ENCODE assay signal across 8 cellular contexts in genomic region chr3:179322481-179323196, GRCh38. TPM values are rescaled to one million over a fixed set of nuclear protein-coding genes. Genes with fewer than 3 reads are reported as not detected.
DNase-seq lines count a peak whose midpoint lies in the region; ATAC-seq and TF ChIP-seq lines count a peak whose summit lies in the region.

Gene ZNF639 (plus strand): TSS chr3:179323031. CDS start chr3:179328294, 5,263 bp downstream.

- peak within 1 kb of the TSS; percentile 85 for H3K4me3 Mint-ChIP-seq in activated naive CD8-positive, alpha-beta T cell treated with anti-CD3 and anti-CD28 coated beads, Interleukin-2, amount 50 U/mL, for 24 hours
- peak within 1 kb of the TSS; percentile 84 for H3K4me3 Mint-ChIP-seq in progenitor cell of endocrine pancreas (ENCODE audit: low read depth)

- H3K27me3 ChIP-seq in heart left ventricle (no peaks in the 10 kb centered on the region), upper lobe of right lung (no peaks in the 10 kb centered on the region)

- H3K9me3 ChIP-seq in heart left ventricle (no peaks in the 10 kb centered on the region), upper lobe of right lung (no peaks in the 10 kb centered on the region)

- intact Hi-C loops in heart left ventricle (cut with DNase I) (loop anchor here in 8 of 10 donors (1.0 to 10.0 kb wide), 10 partner anchors 24 to 250 kb away; partner anchors contain the start of genes MFN1 (in 4 of the 8), PIK3CA (in 3 of the 8), ACTL6A (in 2 of the 8) and ZMAT3 (in 1 of the 8)), upper lobe of right lung (cut with DNase I) (no loop called here)

- peak; percentile 75 for ATAC-seq in HG02623 (IDR thresholded peaks at IDR 0.05; ENCODE audit: unreplicated experiment)
- ATAC-seq in activated naive CD8-positive, alpha-beta T cell treated with anti-CD3 and anti-CD28 coated beads, Interleukin-2, amount 50 U/mL, for 24 hours = peak; percentile 87
- peak; percentile 82 to 92 (median 90) for ATAC-seq in heart left ventricle
- ATAC-seq in upper lobe of right lung = peak; percentile 95

- peak in 1 of 2 donors; percentile 66 for TF ChIP-seq POLR2A in heart left ventricle (IDR thresholded peaks at IDR 0.05)

- H3K27me3 Mint-ChIP-seq in activated naive CD8-positive, alpha-beta T cell treated with anti-CD3 and anti-CD28 coated beads, Interleukin-2, amount 50 U/mL, for 24 hours = no peaks in the 10 kb centered on the region
- peaks cover 9% of the 10 kb centered on the region for H3K27me3 Mint-ChIP-seq in progenitor cell of endocrine pancreas

- H3K27ac Mint-ChIP-seq in activated naive CD8-positive, alpha-beta T cell treated with anti-CD3 and anti-CD28 coated beads, Interleukin-2, amount 50 U/mL, for 24 hours = peak within 1 kb of the TSS; percentile 90
- peak within 1 kb of the TSS; percentile 94 for H3K27ac Mint-ChIP-seq in progenitor cell of endocrine pancreas

- peaks cover 38% of the 10 kb centered on the region for H3K4me1 Mint-ChIP-seq in activated naive CD8-positive, alpha-beta T cell treated with anti-CD3 and anti-CD28 coated beads, Interleukin-2, amount 50 U/mL, for 24 hours
- peaks cover 18% of the 10 kb centered on the region for H3K4me1 Mint-ChIP-seq in progenitor cell of endocrine pancreas (ENCODE audit: low read depth)

- WGBS in heart left ventricle, 4 donors = 0 to 1% (median 1%) methylated on average over 10 to 69 of the region's 69 CpGs

- peaks cover 20% of the 10 kb centered on the region for H3K36me3 Mint-ChIP-seq in activated naive CD8-positive, alpha-beta T cell treated with anti-CD3 and anti-CD28 coated beads, Interleukin-2, amount 50 U/mL, for 24 hours (ENCODE audit: low read depth)
- peaks cover 7% of the 10 kb centered on the region for H3K36me3 Mint-ChIP-seq in progenitor cell of endocrine pancreas (ENCODE audit: insufficient read depth)

- H3K27ac ChIP-seq in heart left ventricle = peak within 1 kb of the TSS; percentile 87 to 98 (median 96)
- H3K27ac ChIP-seq in upper lobe of right lung = peak within 1 kb of the TSS; percentile 96

- no peaks in the 10 kb centered on the region for H3K9me3 Mint-ChIP-seq in activated naive CD8-positive, alpha-beta T cell treated with anti-CD3 and anti-CD28 coated beads, Interleukin-2, amount 50 U/mL, for 24 hours
- no peaks in the 10 kb centered on the region for H3K9me3 Mint-ChIP-seq in progenitor cell of endocrine pancreas (ENCODE audit: low read depth)

- TF ChIP-seq CTCF in GM12874 (IDR thresholded peaks at IDR 0.05; ENCODE audit: insufficient read depth, low read depth, low read length) = peak; percentile 89
- TF ChIP-seq CTCF in heart left ventricle (IDR thresholded peaks at IDR 0.05) = peak; percentile 61 to 93 (median 89)
- peak; percentile 99 for TF ChIP-seq CTCF in progenitor cell of endocrine pancreas (IDR thresholded peaks at IDR 0.05; ENCODE audit: unreplicated experiment)
- TF ChIP-seq CTCF in upper lobe of right lung (IDR thresholded peaks at IDR 0.05) = peak; percentile 83

- H3K36me3 ChIP-seq in heart left ventricle = peaks cover 0 to 24% (median 7%) of the 10 kb centered on the region in 9 donors
- H3K36me3 ChIP-seq in upper lobe of right lung = no peaks in the 10 kb centered on the region

- peaks cover 0 to 36% (median 22%) of the 10 kb centered on the region in 12 donors for H3K4me1 ChIP-seq in heart left ventricle
- peaks cover 15% of the 10 kb centered on the region for H3K4me1 ChIP-seq in upper lobe of right lung

- H3K4me3 ChIP-seq in heart left ventricle (peak within 1 kb of the TSS; percentile 38 to 97 (median 90)), upper lobe of right lung (peak within 1 kb of the TSS; percentile 88)

- peak; percentile 89 for DNase-seq in NCI-H1092 treated with DMSO at 0.1 percent for 48 hours (lab: John Stamatoyannopoulos, UW)
- peak; percentile 87 for DNase-seq in SW480 (ENCODE audit: low spot score)
- DNase-seq in activated naive CD8-positive, alpha-beta T cell treated with anti-CD3 and anti-CD28 coated beads, Interleukin-2, amount 50 U/mL, for 24 hours = peak; percentile 89
- peak; percentile 85 to 92 (median 89) for DNase-seq in heart left ventricle
- DNase-seq in progenitor cell of endocrine pancreas (ENCODE audit: low spot score, unreplicated experiment) = peak; percentile 93
- DNase-seq in upper lobe of right lung = peak; percentile 92

RNA-seq across cellular contexts. Expression of gene ZNF639, which starts in this region (rescaled TPM):
- total RNA-seq in heart left ventricle (10 to 100 TPM; 27.1 to 46.0 (median 30.7) TPM), progenitor cell of endocrine pancreas (43.1 and 43.2 TPM in 2 replicates), upper lobe of right lung (28.9 TPM)
- polyA plus RNA-seq in heart left ventricle = 10 to 100 TPM in 1 of 2 donors, 1 to 10 TPM in 1; 9.2 to 24.1 TPM

Comparison
In these comparisons a context has a peak if more than half of its experiments do, and no peak if none do; other contexts are left out.
1. Peak in every context shown above with its lines: DNase-seq, ATAC-seq, H3K4me3 ChIP-seq and H3K27ac ChIP-seq.